Comparison of ENCODE assay signal across 8 cellular contexts in the genomic region with DNA sequence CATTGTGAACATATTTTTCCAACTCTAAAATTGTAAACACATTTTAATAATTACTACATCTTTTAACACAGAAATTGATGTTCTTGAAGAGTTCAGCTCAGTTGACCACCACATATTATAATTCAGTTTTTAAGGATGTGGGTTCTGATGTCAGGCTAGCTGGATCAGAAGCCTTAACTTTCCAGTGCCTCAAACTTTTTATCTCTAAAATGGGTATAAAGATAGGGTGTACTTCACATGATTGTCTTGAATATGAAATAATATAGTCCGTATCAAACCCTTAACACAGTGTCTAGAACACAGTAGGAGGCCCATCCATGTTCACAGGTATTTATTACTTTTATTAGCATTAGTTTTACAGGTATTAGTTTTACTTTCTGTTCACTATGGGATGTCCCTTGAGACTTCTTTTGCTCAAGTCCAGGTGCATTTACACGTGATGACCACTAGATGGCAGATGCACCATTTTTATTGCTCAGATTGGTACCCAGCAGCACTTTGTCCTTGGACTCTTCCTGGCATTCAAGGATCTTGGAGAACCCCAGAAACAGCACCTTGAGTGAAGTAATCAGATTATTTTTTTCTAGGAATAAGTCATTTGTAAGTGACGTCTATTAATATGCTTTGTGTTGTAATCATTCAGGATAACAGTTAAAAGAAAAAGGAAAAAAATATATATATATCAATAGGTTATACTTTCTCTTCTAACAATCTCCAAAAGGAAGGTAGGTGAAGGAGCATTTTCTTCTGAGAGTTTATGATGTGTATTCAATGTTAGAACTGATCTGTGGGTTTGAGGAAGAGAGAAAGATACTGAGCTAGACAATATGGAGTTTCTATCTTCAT.
A peak's percentile ranks its signal among the peaks of the same experiment; 100 is the strongest.
DNase-seq lines count a peak whose midpoint lies in the region; ATAC-seq and TF ChIP-seq lines count a peak whose summit lies in the region.

No MANE protein-coding gene starts in this region.

- 0 out of 2 replicates have a peak overlapping the region, but pooled peaks have one; percentile 43 for H2AFZ ChIP-seq in DND-41 (ENCODE audit: low read depth, low read length)

- no peak overlapping the region for H3K4me3 Mint-ChIP-seq in immature natural killer cell

- peak overlapping the region; percentile 54; the same call in 1 of the 2 replicates for H3K4me2 ChIP-seq in DND-41 (ENCODE audit: insufficient read depth, low read length)

- no peaks in the 10 kb centered on the region for H3K4me1 Mint-ChIP-seq in immature natural killer cell

- no peaks in the 10 kb centered on the region for H3K9me3 Mint-ChIP-seq in immature natural killer cell

- no peaks in the 10 kb centered on the region for H3K36me3 ChIP-seq in DND-41 (ENCODE audit: insufficient read depth, low read length)
- H3K36me3 ChIP-seq in brain microvascular endothelial cell (replicated peaks) = no peaks in the 10 kb centered on the region

- H3K27ac ChIP-seq in DND-41 (ENCODE audit: low read length) (no peak overlapping the region), brain microvascular endothelial cell (no peak overlapping the region)

- H3K4me1 ChIP-seq in DND-41 (ENCODE audit: insufficient read depth, low read length) = peaks cover 3% of the 10 kb centered on the region; the same call in 1 of the 2 replicates

- no peaks in the 10 kb centered on the region for H3K27me3 ChIP-seq in DND-41 (ENCODE audit: insufficient read depth, low read length, poor library complexity)
- H3K27me3 ChIP-seq in brain microvascular endothelial cell (replicated peaks) = no peaks in the 10 kb centered on the region

- no peaks in the 10 kb centered on the region for H3K79me2 ChIP-seq in DND-41 (ENCODE audit: insufficient read depth, low read length)

- H3K36me3 Mint-ChIP-seq in immature natural killer cell = no peaks in the 10 kb centered on the region

- no peak overlapping the region; a peak in 1 of 4 replicates for H3K4me3 ChIP-seq in DND-41 (ENCODE audit: low read depth in 1 of 2, low read length in 2 of 2)
- H3K4me3 ChIP-seq in brain microvascular endothelial cell (ENCODE audit: low read depth, low read length) = no peak overlapping the region

- no peaks in the 10 kb centered on the region for H3K27me3 Mint-ChIP-seq in immature natural killer cell (ENCODE audit: low read depth in 3 of 3)

- no peak overlapping the region for H3K9ac ChIP-seq in DND-41 (ENCODE audit: low read depth, low read length)

- ATAC-seq in DND-41 (ENCODE audit: insufficient read depth, low read depth) = peak; percentile 88
- ATAC-seq in GM19395 (IDR thresholded peaks at IDR 0.05; ENCODE audit: unreplicated experiment) = peak; percentile 93
- ATAC-seq in HG03196 (IDR thresholded peaks at IDR 0.05; ENCODE audit: unreplicated experiment) = peak; percentile 82

- in situ Hi-C loops in brain microvascular endothelial cell (cut with HindIII; ENCODE audit: low pct_ligation_motif_present, low sequenced_read_pairs) = no loop called here

- H3K27ac Mint-ChIP-seq in immature natural killer cell = no peak overlapping the region

- TF ChIP-seq CTCF in DND-41 (IDR thresholded peaks at IDR 0.05; ENCODE audit: borderline replicate concordance, extremely low read depth, low read length, poor library complexity, severe bottlenecking) (peak; percentile 93), brain microvascular endothelial cell (IDR thresholded peaks at IDR 0.05; ENCODE audit: low read depth, low read length, missing control alignments) (peak; percentile 83)

- peak; percentile 30 for DNase-seq in DND-41
- DNase-seq in NCI-H446 treated with DMSO at 0.1 percent for 48 hours (lab: John Stamatoyannopoulos, UW) = peak; percentile 65
- peak; percentile 40 for DNase-seq in brain microvascular endothelial cell
- peak; percentile 13 to 44 (median 29) for DNase-seq in immature natural killer cell
- DNase-seq in stromal cell of bone marrow (ENCODE audit: low read depth) = peak; percentile 54
- DNase-seq in HuH-7.5 (ENCODE audit: low spot score) = no peak

- H4K20me1 ChIP-seq in DND-41 (ENCODE audit: insufficient read depth, low read length) = no peaks in the 10 kb centered on the region

- no peaks in the 10 kb centered on the region for H3K9me3 ChIP-seq in DND-41 (ENCODE audit: insufficient read depth, low read length, severe bottlenecking)
